ENCODE assay signal across 28 cellular contexts in genomic region chr3:4006288-4006687, GRCh38.
"Had no signal": no experiment of that assay in that cellular context is flagged by ENCODE, and none has a peak within 500 bp of the region (broad histone marks: within the 10 kb centered on the region; RNA-seq: fewer than 3 reads in every experiment).

No MANE protein-coding gene starts in this region.

- DNase-seq: activated CD4-positive, alpha-beta memory T cell treated with anti-CD3 and anti-CD28 coated beads, Interleukin-2, amount 10 ng/mL, durations not matched to agents 7 days and 5 days; activated CD4-positive, alpha-beta T cell treated with anti-CD3 and anti-CD28 coated beads for 1 hour; activated CD4-positive, alpha-beta T cell treated with anti-CD3 and anti-CD28 coated beads, Interleukin-2, amount 10 ng/mL, durations not matched to agents 7 days and 5 days; activated CD8-positive, alpha-beta memory T cell treated with anti-CD3 and anti-CD28 coated beads, Interleukin-2, amount 50 U/mL, for 48 hours; activated gamma-delta T cell; activated naive CD4-positive, alpha-beta T cell treated with anti-CD3 and anti-CD28 coated beads, Interleukin-2, amount 10 ng/mL, durations not matched to agents 7 days and 5 days; activated T-cell treated with anti-CD3 and anti-CD28 coated beads, Interleukin-2, amount 50 U/mL, for 24 hours; amniotic stem cell; central memory CD4-positive, alpha-beta T cell; endodermal cell; foreskin fibroblast; hippocampal formation; immature natural killer cell; kidney; left colon; naive thymus-derived CD8-positive, alpha-beta T cell; occipital lobe; psoas muscle; stimulated activated CD4-positive, alpha-beta T cell treated with anti-CD3 and anti-CD28 coated beads, Interleukin-12 subunit alpha, Interleukin-12 subunit beta, amount 100 ng/mL, for 4 hours; stimulated activated CD4-positive, alpha-beta T cell treated with anti-CD3 and anti-CD28 coated beads, Interleukin-4, amount 100 ng/mL, for 24 hours; T1000; trophoblast cell; uterus had no signal

- H3K27ac ChIP-seq: breast epithelium, neural progenitor cell, parathyroid adenoma, psoas muscle, right atrium auricular region, thoracic aorta, uterus had no signal

- H3K9me3 ChIP-seq: breast epithelium, psoas muscle, right atrium auricular region, thoracic aorta, uterus had no signal

- H3K4me3 ChIP-seq: breast epithelium, neural progenitor cell, psoas muscle, right atrium auricular region, thoracic aorta, uterus had no signal

- H3K4me2 ChIP-seq: neural progenitor cell had no signal

- H3K27me3 ChIP-seq: breast epithelium, neural progenitor cell, right atrium auricular region, uterus had no signal

- H3K79me2 ChIP-seq: parathyroid adenoma had no signal

- H3K4me1 ChIP-seq: breast epithelium, psoas muscle, right atrium auricular region, uterus had no signal

- H3K9ac ChIP-seq: neural progenitor cell, parathyroid adenoma had no signal

- H2AFZ ChIP-seq: neural progenitor cell, parathyroid adenoma had no signal

- H3K36me3 ChIP-seq: breast epithelium, neural progenitor cell, right atrium auricular region, thoracic aorta, uterus had no signal
